ENCODE assay signal across 1 cellular context in genomic region chr18:48488388-48488850, GRCh38.
TF ChIP-seq lines count a peak whose summit lies in the region.

No MANE protein-coding gene starts in this region.

TF ChIP-seq in HepG2, 621 proteins besides CTCF, POLR2A, EP300 and RAD21 (continued from another document and continues in another):
- TF ChIP-seq NFAT5 (CRISPR knock-in tag; IDR thresholded peaks at IDR 0.05) (no peak), MLLT10 (CRISPR knock-in tag; IDR thresholded peaks at IDR 0.05) (no peak), IKZF5 (CRISPR knock-in tag; IDR thresholded peaks at IDR 0.05) (no peak; the same call in 1 of the 2 replicates), DNMT1 (CRISPR knock-in tag; IDR thresholded peaks at IDR 0.05) (no peak), ZNF749 (CRISPR knock-in tag; IDR thresholded peaks at IDR 0.05; ENCODE audit: borderline replicate concordance) (no peak), ZNF274 (CRISPR knock-in tag; IDR thresholded peaks at IDR 0.05) (no peak), HIVEP1 (CRISPR knock-in tag; IDR thresholded peaks at IDR 0.05) (no peak), ELF3 (CRISPR knock-in tag; IDR thresholded peaks at IDR 0.05) (peak; percentile 94), GATAD1 (CRISPR knock-in tag; IDR thresholded peaks at IDR 0.05) (peak; percentile 49; the same call in 1 of the 2 replicates), KAT7 (CRISPR knock-in tag; IDR thresholded peaks at IDR 0.05; ENCODE audit: borderline replicate concordance) (no peak), ZNF775 (CRISPR knock-in tag; IDR thresholded peaks at IDR 0.05; ENCODE audit: borderline replicate concordance) (no peak), GATAD2A (CRISPR knock-in tag; IDR thresholded peaks at IDR 0.05) (peak; percentile 85), ZNF772 (CRISPR knock-in tag; IDR thresholded peaks at IDR 0.05) (no peak), ZBTB46 (CRISPR knock-in tag; IDR thresholded peaks at IDR 0.05; ENCODE audit: borderline replicate concordance) (no peak), ZNF605 (CRISPR knock-in tag; IDR thresholded peaks at IDR 0.05) (no peak), MLXIP (CRISPR knock-in tag; IDR thresholded peaks at IDR 0.05; ENCODE audit: borderline replicate concordance) (no peak), ZNF441 (CRISPR knock-in tag; IDR thresholded peaks at IDR 0.05; ENCODE audit: borderline replicate concordance) (no peak), E2F5 (CRISPR knock-in tag; conservative IDR thresholded peaks at IDR 0.05) (no peak), ZNF446 (CRISPR knock-in tag; IDR thresholded peaks at IDR 0.05) (no peak), ZFP91 (CRISPR knock-in tag; IDR thresholded peaks at IDR 0.05; ENCODE audit: borderline replicate concordance) (0 out of 2 replicates have a peak, but pooled peaks have one; percentile 24), GLMP (CRISPR knock-in tag; IDR thresholded peaks at IDR 0.05; ENCODE audit: borderline replicate concordance) (no peak), ZSCAN12 (CRISPR knock-in tag; IDR thresholded peaks at IDR 0.05) (no peak), HOXA5 (CRISPR knock-in tag; IDR thresholded peaks at IDR 0.05) (peak; percentile 69; the same call in 1 of the 2 replicates), NFE2L2 (IDR thresholded peaks at IDR 0.05; ENCODE audit: low read length) (no peak), ZNF281 (CRISPR knock-in tag; IDR thresholded peaks at IDR 0.05; ENCODE audit: borderline replicate concordance) (no peak), AGO1 (IDR thresholded peaks at IDR 0.05; ENCODE audit: low read depth, low read length, poor library complexity, severe bottlenecking) (no peak), MAFG (CRISPR knock-in tag; IDR thresholded peaks at IDR 0.05) (no peak), MBNL3 (CRISPR knock-in tag; conservative IDR thresholded peaks at IDR 0.05) (no peak), ZNF704 (CRISPR knock-in tag; IDR thresholded peaks at IDR 0.05; ENCODE audit: borderline replicate concordance) (no peak), ZFP36L2 (CRISPR knock-in tag; IDR thresholded peaks at IDR 0.05) (no peak), JUN (CRISPR knock-in tag; IDR thresholded peaks at IDR 0.05) (no peak), YEATS4 (CRISPR knock-in tag; IDR thresholded peaks at IDR 0.05; ENCODE audit: borderline replicate concordance) (peak; percentile 60; the same call in 1 of the 2 replicates)
- TF ChIP-seq, protein P1, sequence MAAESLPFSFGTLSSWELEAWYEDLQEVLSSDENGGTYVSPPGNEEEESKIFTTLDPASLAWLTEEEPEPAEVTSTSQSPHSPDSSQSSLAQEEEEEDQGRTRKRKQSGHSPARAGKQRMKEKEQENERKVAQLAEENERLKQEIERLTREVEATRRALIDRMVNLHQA (CRISPR knock-in tag; IDR thresholded peaks at IDR 0.05): no peak
- TF ChIP-seq, protein P2, sequence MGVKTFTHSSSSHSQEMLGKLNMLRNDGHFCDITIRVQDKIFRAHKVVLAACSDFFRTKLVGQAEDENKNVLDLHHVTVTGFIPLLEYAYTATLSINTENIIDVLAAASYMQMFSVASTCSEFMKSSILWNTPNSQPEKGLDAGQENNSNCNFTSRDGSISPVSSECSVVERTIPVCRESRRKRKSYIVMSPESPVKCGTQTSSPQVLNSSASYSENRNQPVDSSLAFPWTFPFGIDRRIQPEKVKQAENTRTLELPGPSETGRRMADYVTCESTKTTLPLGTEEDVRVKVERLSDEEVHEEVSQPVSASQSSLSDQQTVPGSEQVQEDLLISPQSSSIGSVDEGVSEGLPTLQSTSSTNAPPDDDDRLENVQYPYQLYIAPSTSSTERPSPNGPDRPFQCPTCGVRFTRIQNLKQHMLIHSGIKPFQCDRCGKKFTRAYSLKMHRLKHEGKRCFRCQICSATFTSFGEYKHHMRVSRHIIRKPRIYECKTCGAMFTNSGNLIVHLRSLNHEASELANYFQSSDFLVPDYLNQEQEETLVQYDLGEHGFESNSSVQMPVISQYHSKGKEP (CRISPR knock-in tag; IDR thresholded peaks at IDR 0.05): no peak
